10 cellular contexts compared by ENCODE assay signal in genomic region chr5:88667187-88668141, GRCh38.
DNase-seq lines count a peak whose midpoint lies in the region; ATAC-seq, FAIRE-seq and TF ChIP-seq lines count a peak whose summit lies in the region.
"Had no signal": no experiment of that assay in that cellular context is flagged by ENCODE, and none has a peak within 500 bp of the region (broad histone marks: within the 10 kb centered on the region; RNA-seq: fewer than 3 reads in every experiment).

No MANE protein-coding gene starts in this region.

- 6 to 14% (median 10%) methylated on average over 28 of the region's 28 CpGs for WGBS in spleen, 5 donors

- H4K20me1 ChIP-seq in endothelial cell of umbilical vein (replicated peaks; ENCODE audit: control insufficient read depth, extremely low read depth, insufficient read depth, low read length): no peaks in the 10 kb centered on the region

- H3K9ac ChIP-seq in endothelial cell of umbilical vein (replicated peaks; ENCODE audit: extremely low read depth, insufficient read depth, low read length): no peak overlapping the region

- CTCF ChIA-PET in activated naive CD4-positive, alpha-beta T cell treated with anti-CD3 and anti-CD28 coated beads for 36 hours (lab: Charles Lee): no interaction called here
- CTCF ChIA-PET in endothelial cell of umbilical vein (lab: Charles Lee): interaction anchor here (0.8 to 2.3 kb wide), 2 partner anchors 23 to 886 kb away, joined by 3 to 12 read pairs; no protein-coding TSS in a partner anchor

- TF ChIP-seq CTCF in endothelial cell of umbilical vein (IDR thresholded peaks at IDR 0.05; ENCODE audit: extremely low read depth in 1 of 2, insufficient read depth in 1 of 2, low read depth in 1 of 2, low read length in 2 of 2) (no peak), spleen (IDR thresholded peaks at IDR 0.05 in 8 of 11, conservative IDR thresholded peaks at IDR 0.05 in 3 of 11) (no peak)

- BruUV-seq in endothelial cell of umbilical vein (replicated peaks; lab: Mats Ljungman, UMichigan): no TSS peak

- ATAC-seq in HG02798 (IDR thresholded peaks at IDR 0.05; ENCODE audit: poor library complexity, unreplicated experiment): peak; percentile 74

- H2AFZ ChIP-seq in endothelial cell of umbilical vein (ENCODE audit: low read depth, low read length): no peak overlapping the region

- no peaks in the 10 kb centered on the region for H3K9me3 Mint-ChIP-seq in activated naive CD4-positive, alpha-beta T cell treated with anti-CD3 and anti-CD28 coated beads for 36 hours

- peaks cover 23% of the 10 kb centered on the region for H3K4me1 Mint-ChIP-seq in activated naive CD4-positive, alpha-beta T cell treated with anti-CD3 and anti-CD28 coated beads for 36 hours (ENCODE audit: low read depth)

- TF ChIP-seq POLR2A in endothelial cell of umbilical vein (IDR thresholded peaks at IDR 0.05; ENCODE audit: low read depth, low read length) (no peak), spleen (IDR thresholded peaks at IDR 0.05) (no peak)

- H3K27ac Mint-ChIP-seq in activated naive CD4-positive, alpha-beta T cell treated with anti-CD3 and anti-CD28 coated beads for 36 hours: no peak overlapping the region

- peaks cover 89% of the 10 kb centered on the region for H3K27me3 Mint-ChIP-seq in activated naive CD4-positive, alpha-beta T cell treated with anti-CD3 and anti-CD28 coated beads for 36 hours (ENCODE audit: low read depth)

- no peaks in the 10 kb centered on the region for H3K9me1 ChIP-seq in endothelial cell of umbilical vein (replicated peaks; ENCODE audit: control insufficient read depth, extremely low read depth, insufficient read depth, low read length)

- H3K4me3 ChIP-seq in endothelial cell of umbilical vein (replicated peaks in 1 of 3; ENCODE audit: insufficient read depth in 1 of 3, low read depth in 1 of 3, low read length in 3 of 3) (peak overlapping the region in 1 of 3 experiments; percentile 40), spleen (peak overlapping the region in 7 of 8 donors; percentile 10 to 63 (median 34))
- H3K4me3 ChIP-seq: cardiac muscle cell had no signal

- DNase-seq in activated naive CD4-positive, alpha-beta T cell treated with anti-CD3 and anti-CD28 coated beads for 36 hours: no peak
- DNase-seq in activated naive CD4-positive, alpha-beta T cell (lab: John Stamatoyannopoulos, UW): no peak
- DNase-seq in NCI-H69 (lab: John Stamatoyannopoulos, UW): peak; percentile 92
- no peak for DNase-seq in endothelial cell of umbilical vein (ENCODE audit: low read depth, low spot score)
- DNase-seq in spleen: no peak
- no peak for DNase-seq in foreskin melanocyte
- DNase-seq in 8988T: no peak

- H3K4me2 ChIP-seq in endothelial cell of umbilical vein (ENCODE audit: insufficient read depth, low read length): peak overlapping the region; percentile 65

- H3K27me3 ChIP-seq in endothelial cell of umbilical vein (ENCODE audit: control insufficient read depth in 2 of 2, insufficient read depth in 2 of 2, low read length in 2 of 2) (peaks cover 75 to 100% of the 10 kb centered on the region in 2 experiments), spleen (replicated peaks in 1 of 7) (peaks cover 23 to 100% (median 100%) of the 10 kb centered on the region in 7 donors)

- no peaks in the 10 kb centered on the region for H3K36me3 Mint-ChIP-seq in activated naive CD4-positive, alpha-beta T cell treated with anti-CD3 and anti-CD28 coated beads for 36 hours (ENCODE audit: low read depth)

- H3K4me1 ChIP-seq in endothelial cell of umbilical vein (ENCODE audit: control insufficient read depth, extremely low read depth, insufficient read depth, low read length): peaks cover 6% of the 10 kb centered on the region
- H3K4me1 ChIP-seq in spleen: peaks cover 5 to 36% (median 21%) of the 10 kb centered on the region in 6 donors

- H3K27ac ChIP-seq in endothelial cell of umbilical vein (ENCODE audit: insufficient read depth, low read depth, low read length) (no peak overlapping the region), spleen (no peak overlapping the region)
- H3K27ac ChIP-seq: cardiac muscle cell had no signal

- intact Hi-C loops in activated naive CD4-positive, alpha-beta T cell treated with anti-CD3 and anti-CD28 coated beads for 36 hours (cut with micrococcal nuclease): no loop called here
- intact Hi-C loops in endothelial cell of umbilical vein (cut with micrococcal nuclease): no loop called here
- intact Hi-C loops in spleen (cut with DNase I; ENCODE audit: low total_unique reads): no loop called here

- dilution Hi-C loops in endothelial cell of umbilical vein (cut with MboI; ENCODE audit: extremely low pct_ligation_motif_present, low sequenced_read_pairs): no loop called here

- no peaks in the 10 kb centered on the region for H3K79me2 ChIP-seq in endothelial cell of umbilical vein (ENCODE audit: control insufficient read depth, insufficient read depth, low read length)

- no peaks in the 10 kb centered on the region for H3K36me3 ChIP-seq in endothelial cell of umbilical vein (ENCODE audit: control insufficient read depth in 2 of 2, extremely low read depth in 1 of 2, insufficient read depth in 2 of 2, low read length in 2 of 2)
- H3K36me3 ChIP-seq in spleen: no peaks in the 10 kb centered on the region
- H3K36me3 ChIP-seq: cardiac muscle cell had no signal

- H3K4me3 Mint-ChIP-seq in activated naive CD4-positive, alpha-beta T cell treated with anti-CD3 and anti-CD28 coated beads for 36 hours: peak overlapping the region; percentile 73

- FAIRE-seq in endothelial cell of umbilical vein (lab: Jason Lieb, UNC): no peak
- FAIRE-seq: G401.6 had no signal

- POLR2A ChIA-PET in endothelial cell of umbilical vein (lab: Charles Lee): no interaction called here

- H3K9me3 ChIP-seq in endothelial cell of umbilical vein (replicated peaks; ENCODE audit: control insufficient read depth, insufficient read depth, low read length): no peaks in the 10 kb centered on the region
- H3K9me3 ChIP-seq in spleen: peaks cover 0 to 25% (median 0%) of the 10 kb centered on the region in 8 donors

TF ChIP-seq in endothelial cell of umbilical vein, 7 proteins besides CTCF, POLR2A, EP300 and RAD21:
- TF ChIP-seq MAX (IDR thresholded peaks at IDR 0.05; ENCODE audit: insufficient read depth, insufficient read length) (no peak), GATA2 (IDR thresholded peaks at IDR 0.05; ENCODE audit: insufficient read depth, insufficient read length, low read depth, low read length) (no peak), MYC (IDR thresholded peaks at IDR 0.05; ENCODE audit: low read depth, low read length) (no peak), EZH2 (IDR thresholded peaks at IDR 0.05; ENCODE audit: borderline replicate concordance, low read depth, low read length, severe bottlenecking) (peak; percentile 32), POLR2AphosphoS5 (IDR thresholded peaks at IDR 0.05; ENCODE audit: insufficient read depth, low read depth, low read length) (no peak), FOS (IDR thresholded peaks at IDR 0.05; ENCODE audit: borderline replicate concordance, insufficient read depth, low read length) (no peak)
